Comparison of ENCODE assay signal across 8 cellular contexts in the genomic region with DNA sequence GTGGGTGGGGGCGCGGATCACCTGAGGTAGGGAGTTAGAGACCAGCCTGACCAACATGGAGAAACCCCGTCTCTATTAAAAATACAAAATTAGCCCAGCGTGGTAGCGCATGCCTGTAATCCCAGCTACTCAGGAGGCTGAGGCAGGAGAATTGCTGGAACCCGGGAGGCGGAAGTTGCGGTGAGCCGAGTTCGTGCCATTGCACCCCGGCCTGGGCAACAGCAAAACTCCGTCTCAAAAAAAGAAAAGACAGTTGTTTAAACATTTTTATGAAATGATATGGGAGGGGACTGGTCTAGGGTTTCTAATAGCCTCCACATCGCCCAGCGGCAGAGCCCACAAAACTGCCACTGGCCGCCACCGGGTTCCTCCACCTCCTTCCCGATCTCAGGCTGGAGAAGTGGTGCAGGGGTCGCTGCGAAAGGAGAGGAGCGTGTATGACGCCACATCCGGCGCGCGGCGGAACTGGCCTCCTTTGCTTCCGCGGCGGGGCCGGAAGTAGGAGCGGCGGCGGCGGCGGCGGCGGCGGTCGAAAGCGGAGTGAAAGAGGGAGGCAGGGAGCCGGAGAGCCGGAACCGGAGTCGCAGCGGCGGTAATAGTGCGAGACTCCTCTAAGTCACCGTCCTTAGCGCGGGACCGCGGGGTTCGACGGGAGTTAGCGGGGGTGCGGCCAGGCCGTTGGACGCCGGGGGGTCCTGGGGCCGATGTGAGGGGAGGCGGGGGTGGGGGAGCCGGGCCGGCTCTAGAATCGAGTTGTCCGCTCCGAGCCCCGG. TPM values are rescaled to one million over a fixed set of nuclear protein-coding genes. Genes with fewer than 3 reads are reported as not detected.
DNase-seq lines count a peak whose midpoint lies in the region; ATAC-seq and TF ChIP-seq lines count a peak whose summit lies in the region.

PPP4C (plus strand) TSS at position 492 of the 773 bp plus-strand sequence. CDS start 384 bp downstream, outside the sequence.

- H2AFZ ChIP-seq in Loucy (ENCODE audit: low read length) (peak within 1 kb of the TSS; percentile 58), neural cell (ENCODE audit: low read depth, low read length) (peak within 1 kb of the TSS; percentile 65)

- H3K9ac ChIP-seq in Loucy (ENCODE audit: low read depth, low read length, poor library complexity, severe bottlenecking) (peak within 1 kb of the TSS; percentile 95), neural cell (ENCODE audit: low read length) (peak within 1 kb of the TSS; percentile 89)

- H3K9me2 ChIP-seq in Loucy (replicated peaks; ENCODE audit: low read depth, low read length): no peaks in the 10 kb centered on the region
- no peaks in the 10 kb centered on the region for H3K9me2 ChIP-seq in neural cell (ENCODE audit: insufficient read depth, low read length)

- H3K4me2 ChIP-seq in Loucy (ENCODE audit: low read depth, low read length, poor library complexity, severe bottlenecking): peak within 1 kb of the TSS; percentile 97
- H3K4me2 ChIP-seq in neural cell (ENCODE audit: low read length): peak within 1 kb of the TSS; percentile 98

- peaks cover 23% of the 10 kb centered on the region for H3K4me1 Mint-ChIP-seq in Calu3 (ENCODE audit: low read depth, unreplicated experiment)
- H3K4me1 Mint-ChIP-seq in stimulated activated naive CD8-positive, alpha-beta T cell treated with anti-CD3 and anti-CD28 coated beads, Interleukin-15, amount 100 ng/mL, for 72 hours: peaks cover 52% of the 10 kb centered on the region

- peaks cover 84% of the 10 kb centered on the region for H3K36me3 Mint-ChIP-seq in Calu3 (ENCODE audit: insufficient read depth, unreplicated experiment)

- peak; percentile 95 for DNase-seq in Calu3
- peak; percentile 38 for DNase-seq in SIG-M5 (lab: John Stamatoyannopoulos, UW)
- peak; percentile 96 for DNase-seq in activated effector memory CD4-positive, alpha-beta T cell treated with anti-CD3 and anti-CD28 coated beads, Interleukin-2, amount 50 U/mL, for 16 hours
- DNase-seq in fibroblast of the conjunctiva (ENCODE audit: low read depth): peak; percentile 65
- peak; percentile 89 to 90 for DNase-seq in stimulated activated naive CD8-positive, alpha-beta T cell treated with anti-CD3 and anti-CD28 coated beads, Interleukin-15, amount 100 ng/mL, for 72 hours

- H4K20me1 ChIP-seq in Loucy (ENCODE audit: insufficient read depth, low read length, poor library complexity, severe bottlenecking): peaks cover 38% of the 10 kb centered on the region
- H4K20me1 ChIP-seq in neural cell (ENCODE audit: insufficient read depth): no peaks in the 10 kb centered on the region

- TF ChIP-seq RAD21 in neural cell (conservative IDR thresholded peaks at IDR 0.05): peak; percentile 15

- H3K79me2 ChIP-seq in Loucy (ENCODE audit: insufficient read depth, low read length) (peaks cover 74% of the 10 kb centered on the region), neural cell (replicated peaks; ENCODE audit: insufficient read depth, low read length) (peaks cover 32% of the 10 kb centered on the region)

- intact Hi-C loops in Calu3 (cut with micrococcal nuclease; ENCODE audit: unreplicated experiment): no loop called here

- TSS peak; percentile 99 for BruUV-seq in Calu3 (replicated peaks; lab: Mats Ljungman, UMichigan)

- H3K4me3 ChIP-seq in Loucy (ENCODE audit: low read length, poor library complexity, severe bottlenecking): peak within 1 kb of the TSS; percentile 99
- H3K4me3 ChIP-seq in neural cell (ENCODE audit: low read length): peak within 1 kb of the TSS; percentile 99

- H3K36me3 ChIP-seq in Loucy (ENCODE audit: insufficient read depth, low read length): peaks cover 28% of the 10 kb centered on the region; the same call in 1 of the 2 replicates
- no peaks in the 10 kb centered on the region for H3K36me3 ChIP-seq in neural cell (ENCODE audit: insufficient read depth, low read length)

- TF ChIP-seq EP300 in neural cell (conservative IDR thresholded peaks at IDR 0.05; ENCODE audit: poor library complexity, severe bottlenecking): peak; percentile 19

- H3K9me3 ChIP-seq in Loucy (ENCODE audit: insufficient read depth, low read depth, low read length) (no peaks in the 10 kb centered on the region), neural cell (ENCODE audit: low read length) (no peaks in the 10 kb centered on the region)

- ATAC-seq in GM21737 (IDR thresholded peaks at IDR 0.05; ENCODE audit: unreplicated experiment): peak; percentile 63
- peak; percentile 95 for ATAC-seq in stimulated activated naive CD8-positive, alpha-beta T cell treated with anti-CD3 and anti-CD28 coated beads, Interleukin-15, amount 100 ng/mL, for 72 hours

- H3F3A ChIP-seq in Loucy (ENCODE audit: low read depth) (peaks cover 6% of the 10 kb centered on the region; the same call in 1 of the 2 replicates), neural cell (ENCODE audit: insufficient read depth, low read length, poor library complexity, severe bottlenecking) (no peaks in the 10 kb centered on the region)

- peaks cover 28% of the 10 kb centered on the region for H3K4me1 ChIP-seq in Loucy (ENCODE audit: insufficient read depth, low read length, poor library complexity, severe bottlenecking)

- peak within 1 kb of the TSS; percentile 88 for H3K27ac Mint-ChIP-seq in Calu3 (ENCODE audit: unreplicated experiment)
- peak within 1 kb of the TSS; percentile 92 to 96 for H3K27ac Mint-ChIP-seq in stimulated activated naive CD8-positive, alpha-beta T cell treated with anti-CD3 and anti-CD28 coated beads, Interleukin-15, amount 100 ng/mL, for 72 hours

- TF ChIP-seq CTCF in Calu3 (IDR thresholded peaks at IDR 0.05; ENCODE audit: unreplicated experiment): no peak
- no peak for TF ChIP-seq CTCF in Loucy (conservative IDR thresholded peaks at IDR 0.05; ENCODE audit: low read length)
- peak; percentile 19 for TF ChIP-seq CTCF in neural cell (IDR thresholded peaks at IDR 0.05; ENCODE audit: poor library complexity, severe bottlenecking)

- H3K4me3 Mint-ChIP-seq in Calu3 (ENCODE audit: low read depth, unreplicated experiment): peak within 1 kb of the TSS; percentile 87
- H3K4me3 Mint-ChIP-seq in stimulated activated naive CD8-positive, alpha-beta T cell treated with anti-CD3 and anti-CD28 coated beads, Interleukin-15, amount 100 ng/mL, for 72 hours: peak within 1 kb of the TSS; percentile 84 to 93

- H3K27me3 Mint-ChIP-seq in Calu3 (ENCODE audit: unreplicated experiment): no peaks in the 10 kb centered on the region
- H3K27me3 Mint-ChIP-seq in stimulated activated naive CD8-positive, alpha-beta T cell treated with anti-CD3 and anti-CD28 coated beads, Interleukin-15, amount 100 ng/mL, for 72 hours: no peaks in the 10 kb centered on the region

- peak within 1 kb of the TSS; percentile 80 for H3K27ac ChIP-seq in neural cell (ENCODE audit: low read length)

- CTCF ChIA-PET in Calu3 (lab: Charles Lee): interaction anchor here (1.0 to 1.3 kb wide), 2 partner anchors 14 to 16 kb away, joined by 3 to 7 read pairs; partner anchors contain the start of gene TBX6

- H3K27me3 ChIP-seq in Loucy (ENCODE audit: insufficient read depth, low read length, poor library complexity, severe bottlenecking): peaks cover 5% of the 10 kb centered on the region
- H3K27me3 ChIP-seq in neural cell (ENCODE audit: insufficient read depth, low read depth, low read length): no peaks in the 10 kb centered on the region

- no peaks in the 10 kb centered on the region for H3K9me3 Mint-ChIP-seq in Calu3 (ENCODE audit: low read depth, unreplicated experiment)
- H3K9me3 Mint-ChIP-seq in stimulated activated naive CD8-positive, alpha-beta T cell treated with anti-CD3 and anti-CD28 coated beads, Interleukin-15, amount 100 ng/mL, for 72 hours: no peaks in the 10 kb centered on the region

TF ChIP-seq in neural cell, 6 proteins besides CTCF, POLR2A, EP300 and RAD21:
- TF ChIP-seq TAF1 (IDR thresholded peaks at IDR 0.05; ENCODE audit: low read depth) (peak; percentile 53), SMC3 (conservative IDR thresholded peaks at IDR 0.05; ENCODE audit: poor library complexity) (peak; percentile 33), POLR2AphosphoS5 (IDR thresholded peaks at IDR 0.05) (peak; percentile 92), EZH2 (IDR thresholded peaks at IDR 0.05; ENCODE audit: borderline replicate concordance, insufficient read depth, low read length, poor library complexity, severe bottlenecking) (no peak), MXI1 (conservative IDR thresholded peaks at IDR 0.05; ENCODE audit: poor library complexity, severe bottlenecking) (peak; percentile 59)
- TF ChIP-seq, protein P1, sequence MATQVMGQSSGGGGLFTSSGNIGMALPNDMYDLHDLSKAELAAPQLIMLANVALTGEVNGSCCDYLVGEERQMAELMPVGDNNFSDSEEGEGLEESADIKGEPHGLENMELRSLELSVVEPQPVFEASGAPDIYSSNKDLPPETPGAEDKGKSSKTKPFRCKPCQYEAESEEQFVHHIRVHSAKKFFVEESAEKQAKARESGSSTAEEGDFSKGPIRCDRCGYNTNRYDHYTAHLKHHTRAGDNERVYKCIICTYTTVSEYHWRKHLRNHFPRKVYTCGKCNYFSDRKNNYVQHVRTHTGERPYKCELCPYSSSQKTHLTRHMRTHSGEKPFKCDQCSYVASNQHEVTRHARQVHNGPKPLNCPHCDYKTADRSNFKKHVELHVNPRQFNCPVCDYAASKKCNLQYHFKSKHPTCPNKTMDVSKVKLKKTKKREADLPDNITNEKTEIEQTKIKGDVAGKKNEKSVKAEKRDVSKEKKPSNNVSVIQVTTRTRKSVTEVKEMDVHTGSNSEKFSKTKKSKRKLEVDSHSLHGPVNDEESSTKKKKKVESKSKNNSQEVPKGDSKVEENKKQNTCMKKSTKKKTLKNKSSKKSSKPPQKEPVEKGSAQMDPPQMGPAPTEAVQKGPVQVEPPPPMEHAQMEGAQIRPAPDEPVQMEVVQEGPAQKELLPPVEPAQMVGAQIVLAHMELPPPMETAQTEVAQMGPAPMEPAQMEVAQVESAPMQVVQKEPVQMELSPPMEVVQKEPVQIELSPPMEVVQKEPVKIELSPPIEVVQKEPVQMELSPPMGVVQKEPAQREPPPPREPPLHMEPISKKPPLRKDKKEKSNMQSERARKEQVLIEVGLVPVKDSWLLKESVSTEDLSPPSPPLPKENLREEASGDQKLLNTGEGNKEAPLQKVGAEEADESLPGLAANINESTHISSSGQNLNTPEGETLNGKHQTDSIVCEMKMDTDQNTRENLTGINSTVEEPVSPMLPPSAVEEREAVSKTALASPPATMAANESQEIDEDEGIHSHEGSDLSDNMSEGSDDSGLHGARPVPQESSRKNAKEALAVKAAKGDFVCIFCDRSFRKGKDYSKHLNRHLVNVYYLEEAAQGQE (IDR thresholded peaks at IDR 0.05; ENCODE audit: borderline replicate concordance): no peak

RNA-seq across cellular contexts. Expression of gene PPP4C, which starts in this region (rescaled TPM):
- total RNA-seq in Calu3 (2022): 184 and 187 TPM in 2 replicates
- 173 and 184 TPM in 2 replicates for polyA plus RNA-seq in neural cell
- polyA minus RNA-seq in neural cell: 122 and 159 TPM in 2 replicates

Comparison
In these comparisons a context has a peak if more than half of its experiments do, and no peak if none do; other contexts are left out.
1. Peak in every context shown above with its lines: DNase-seq, ATAC-seq, H3K4me3 ChIP-seq and H3K27ac ChIP-seq.
2. DNase-seq: peak in every context shown above with its lines; median percentile 96 in activated effector memory CD4-positive, alpha-beta T cell treated with anti-CD3 and anti-CD28 coated beads, Interleukin-2, amount 50 U/mL, for 16 hours; 95 in Calu3; 90 in stimulated activated naive CD8-positive, alpha-beta T cell treated with anti-CD3 and anti-CD28 coated beads, Interleukin-15, amount 100 ng/mL, for 72 hours; 65 in fibroblast of the conjunctiva; 38 in SIG-M5.